ENCODE assay signal across 12 cellular contexts in the genomic region with DNA sequence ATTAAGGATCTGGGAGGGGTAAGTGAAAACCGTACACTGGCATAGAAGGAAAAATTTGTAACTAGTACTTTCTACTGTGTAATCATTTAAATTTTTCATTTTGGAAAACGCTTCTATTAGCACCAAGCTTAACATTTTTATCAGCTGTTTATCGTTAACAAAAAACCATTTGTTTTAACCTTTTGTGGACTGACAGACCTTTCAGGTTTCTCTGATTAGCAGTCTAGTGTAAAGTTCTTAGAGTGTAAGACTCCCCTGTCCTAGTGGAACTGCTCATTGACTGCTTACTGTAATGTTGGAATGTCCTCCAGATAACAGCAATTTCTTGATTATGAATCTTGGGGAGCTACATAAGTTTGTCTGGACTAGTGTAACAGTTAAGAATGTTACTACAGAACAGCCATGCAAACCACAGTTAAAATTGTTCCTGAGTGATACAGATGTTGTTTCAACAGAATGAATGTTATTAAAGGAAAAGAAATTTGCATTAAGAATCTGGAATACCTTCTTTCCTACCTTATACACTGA. TPM values are rescaled to one million over a fixed set of nuclear protein-coding genes. Genes with fewer than 3 reads are reported as not detected.
DNase-seq lines count a peak whose midpoint lies in the region; ATAC-seq lines count a peak whose summit lies in the region.
"Had no signal": no experiment of that assay in that cellular context is flagged by ENCODE, and none has a peak within 500 bp of the region (broad histone marks: within the 10 kb centered on the region; RNA-seq: fewer than 3 reads in every experiment).

No MANE protein-coding gene starts in this region.

- peaks cover 47 to 77% (median 67%) of the 10 kb centered on the region in 3 donors for H3K4me1 Mint-ChIP-seq in CD8-positive, alpha-beta memory T cell
- H3K4me1 Mint-ChIP-seq in activated naive CD8-positive, alpha-beta T cell treated with anti-CD3 and anti-CD28 coated beads for 36 hours, result peaks cover 46% of the 10 kb centered on the region

- H3K27ac ChIP-seq in CD8-positive, alpha-beta memory T cell (ENCODE audit: low read depth, low read length), result peak overlapping the region; percentile 14
- no peak overlapping the region for H3K27ac ChIP-seq in HUES64 (ENCODE audit: low read depth, low read length)
- H3K27ac ChIP-seq: parathyroid adenoma had no signal

- H3K27me3 ChIP-seq in CD8-positive, alpha-beta memory T cell (ENCODE audit: insufficient read depth, low read length, poor library complexity, severe bottlenecking), result no peaks in the 10 kb centered on the region
- H3K27me3 ChIP-seq in HUES64 (ENCODE audit: insufficient read depth, low read length), result no peaks in the 10 kb centered on the region

- POLR2A ChIA-PET in CD8-positive, alpha-beta memory T cell (lab: Charles Lee), result no interaction called here

- H3K9ac ChIP-seq in HUES64 (ENCODE audit: low read depth, low read length), result peak overlapping the region; percentile 98; the same call in 1 of the 2 replicates
- H3K9ac ChIP-seq: parathyroid adenoma had no signal

- H3K36me3 Mint-ChIP-seq in CD8-positive, alpha-beta memory T cell, result peaks cover 0 to 39% (median 3%) of the 10 kb centered on the region in 3 donors
- H3K36me3 Mint-ChIP-seq in activated naive CD8-positive, alpha-beta T cell treated with anti-CD3 and anti-CD28 coated beads for 36 hours, result peaks cover 47% of the 10 kb centered on the region

- H3K4me1 ChIP-seq in CD8-positive, alpha-beta memory T cell (ENCODE audit: insufficient read depth, low read length), result peaks cover 35% of the 10 kb centered on the region
- peaks cover 21% of the 10 kb centered on the region for H3K4me1 ChIP-seq in HUES64 (ENCODE audit: insufficient read depth, low read length)
- H3K4me1 ChIP-seq: parathyroid adenoma had no signal

- H3K4me3 ChIP-seq in CD8-positive, alpha-beta memory T cell (ENCODE audit: low read length), result peak overlapping the region; percentile 12
- peak overlapping the region; percentile 95 for H3K4me3 ChIP-seq in HUES64 (ENCODE audit: low read length)

- no peak for ATAC-seq in HG03442 (IDR thresholded peaks at IDR 0.05; ENCODE audit: unreplicated experiment)
- no peak for ATAC-seq in HG02759 (IDR thresholded peaks at IDR 0.05; ENCODE audit: unreplicated experiment)

- H3K9me3 ChIP-seq in CD8-positive, alpha-beta memory T cell (ENCODE audit: low read length), result no peaks in the 10 kb centered on the region
- H3K9me3 ChIP-seq in HUES64 (ENCODE audit: insufficient read depth, low read depth, low read length), result no peaks in the 10 kb centered on the region

- H3K9me3 Mint-ChIP-seq in CD8-positive, alpha-beta memory T cell, result no peaks in the 10 kb centered on the region
- H3K9me3 Mint-ChIP-seq in activated naive CD8-positive, alpha-beta T cell treated with anti-CD3 and anti-CD28 coated beads for 36 hours, result no peaks in the 10 kb centered on the region

- peak overlapping the region; percentile 34 to 100 (median 93) for H3K4me3 Mint-ChIP-seq in CD8-positive, alpha-beta memory T cell
- H3K4me3 Mint-ChIP-seq in activated naive CD8-positive, alpha-beta T cell treated with anti-CD3 and anti-CD28 coated beads for 36 hours, result peak overlapping the region; percentile 87

- no peak for DNase-seq in CD8-positive, alpha-beta memory T cell
- no peak for DNase-seq in activated naive CD8-positive, alpha-beta T cell treated with anti-CD3 and anti-CD28 coated beads for 36 hours
- DNase-seq in left kidney (ENCODE audit: low read depth, low spot score), result peak; percentile 3
- DNase-seq in stimulated activated CD8-positive, alpha-beta memory T cell treated with anti-CD3 and anti-CD28 coated beads, Interleukin-4, amount 100 ng/mL, for 48 hours, result no peak
- no peak for DNase-seq in NCI-H69 (lab: John Stamatoyannopoulos, UW)
- DNase-seq: activated CD4-positive, alpha-beta T cell treated with anti-CD3 and anti-CD28 coated beads for 48 hours; NCI-H2029; stimulated activated naive CD4-positive, alpha-beta T cell treated with Interleukin-2 at 50 U/mL for 16 hours had no signal

- peak overlapping the region in 4 of 8 donors; percentile 11 to 99 (median 60) for H3K27ac Mint-ChIP-seq in CD8-positive, alpha-beta memory T cell
- H3K27ac Mint-ChIP-seq in activated naive CD8-positive, alpha-beta T cell treated with anti-CD3 and anti-CD28 coated beads for 36 hours, result no peak overlapping the region

- H3K36me3 ChIP-seq in CD8-positive, alpha-beta memory T cell (ENCODE audit: insufficient read depth, low read length), result no peaks in the 10 kb centered on the region
- peaks cover 50% of the 10 kb centered on the region for H3K36me3 ChIP-seq in HUES64 (ENCODE audit: insufficient read depth, low read length)

- H3K27me3 Mint-ChIP-seq in CD8-positive, alpha-beta memory T cell, result peaks cover 0 to 2% of the 10 kb centered on the region in 2 donors
- H3K27me3 Mint-ChIP-seq in activated naive CD8-positive, alpha-beta T cell treated with anti-CD3 and anti-CD28 coated beads for 36 hours, result no peaks in the 10 kb centered on the region

- CTCF ChIA-PET in CD8-positive, alpha-beta memory T cell (lab: Charles Lee), result no interaction called here

- WGBS in HUES64, result 87% methylated on average over 2 of the region's 3 CpGs

RNA-seq across cellular contexts. Expression of a gene that starts 2.0 kb away (rescaled TPM):
- 10 to 100 TPM; 63.9 to 67.1 TPM for total RNA-seq in CD8-positive, alpha-beta memory T cell
- polyA plus RNA-seq in CD8-positive, alpha-beta memory T cell, result 30.4 TPM
- 67.4 TPM for polyA plus RNA-seq in HUES64 (2013, experiment 1 of 2)
- 77.4 TPM for polyA plus RNA-seq in HUES64 (2013, experiment 2 of 2)
- total RNA-seq in activated naive CD8-positive, alpha-beta T cell treated with anti-CD3 and anti-CD28 coated beads for 36 hours, result 10 to 100 TPM; 86.3 to 88.8 TPM

RNA-seq across cellular contexts. Expression of a gene that starts 2.1 kb away (rescaled TPM):
- 10 to 100 TPM; 32.8 to 37.9 TPM for total RNA-seq in CD8-positive, alpha-beta memory T cell
- 13.7 TPM for polyA plus RNA-seq in CD8-positive, alpha-beta memory T cell
- polyA plus RNA-seq in HUES64 (2013, experiment 1 of 2), result 12.0 TPM
- polyA plus RNA-seq in HUES64 (2013, experiment 2 of 2), result 16.6 TPM
- total RNA-seq in activated naive CD8-positive, alpha-beta T cell treated with anti-CD3 and anti-CD28 coated beads for 36 hours, result 10 to 100 TPM; 36.1 to 45.9 TPM

RNA-seq across cellular contexts. Expression of a gene that starts 55.8 kb away (rescaled TPM):
- total RNA-seq in CD8-positive, alpha-beta memory T cell, result 1 to 10 TPM; 4.3 to 4.7 TPM
- 2.3 TPM for polyA plus RNA-seq in CD8-positive, alpha-beta memory T cell
- polyA plus RNA-seq in HUES64 (2013, experiment 1 of 2), result 4.7 TPM
- polyA plus RNA-seq in HUES64 (2013, experiment 2 of 2), result 6.3 TPM
- 1 to 10 TPM; 2.3 to 3.5 TPM for total RNA-seq in activated naive CD8-positive, alpha-beta T cell treated with anti-CD3 and anti-CD28 coated beads for 36 hours
